9 cellular contexts compared by ENCODE assay signal in genomic region chr6:21263531-21264287, GRCh38.
A peak's percentile ranks its signal among the peaks of the same experiment; 100 is the strongest.
DNase-seq lines count a peak whose midpoint lies in the region; ATAC-seq and TF ChIP-seq lines count a peak whose summit lies in the region.
"Had no signal": no experiment of that assay in that cellular context is flagged by ENCODE, and none has a peak within 500 bp of the region (broad histone marks: within the 10 kb centered on the region; RNA-seq: fewer than 3 reads in every experiment).

No MANE protein-coding gene starts in this region.

- peaks cover 21% of the 10 kb centered on the region for H3K27me3 Mint-ChIP-seq in activated T-cell treated with anti-CD3 and anti-CD28 coated beads, Interleukin-2, amount 50 U/mL, for 72 hours (ENCODE audit: low read depth)
- H3K27me3 Mint-ChIP-seq in activated T-helper 17 cell treated with anti-CD3 and anti-CD28 coated beads, Interleukin-2, amount 50 U/mL, for 72 hours: peaks cover 21% of the 10 kb centered on the region

- H3K27ac Mint-ChIP-seq in activated T-cell treated with anti-CD3 and anti-CD28 coated beads, Interleukin-2, amount 50 U/mL, for 72 hours: no peak overlapping the region
- peak overlapping the region; percentile 88 for H3K27ac Mint-ChIP-seq in activated T-helper 17 cell treated with anti-CD3 and anti-CD28 coated beads, Interleukin-2, amount 50 U/mL, for 72 hours

- TF ChIP-seq EP300 in SK-N-SH (IDR thresholded peaks at IDR 0.05; ENCODE audit: borderline replicate concordance in 1 of 2, low read depth in 1 of 2, low read length in 1 of 2): no peak

- H3K4me1 ChIP-seq in SK-N-SH (ENCODE audit: control insufficient read depth in 1 of 2, insufficient read depth in 2 of 2, low read depth in 1 of 2, low read length in 1 of 2): peaks cover 0 to 7% of the 10 kb centered on the region in 2 experiments; a peak in 1 of 4 replicates
- no peaks in the 10 kb centered on the region for H3K4me1 ChIP-seq in gastrocnemius medialis

- H3K27me3 ChIP-seq in SK-N-SH (ENCODE audit: insufficient read depth) (no peaks in the 10 kb centered on the region), gastrocnemius medialis (no peaks in the 10 kb centered on the region)

- no peak overlapping the region for H3K9ac ChIP-seq in SK-N-SH

- peaks cover 32% of the 10 kb centered on the region for H3K4me1 Mint-ChIP-seq in activated T-cell treated with anti-CD3 and anti-CD28 coated beads, Interleukin-2, amount 50 U/mL, for 72 hours (ENCODE audit: low read depth)
- peaks cover 10% of the 10 kb centered on the region for H3K4me1 Mint-ChIP-seq in activated T-helper 17 cell treated with anti-CD3 and anti-CD28 coated beads, Interleukin-2, amount 50 U/mL, for 72 hours

- WGBS in SK-N-SH (ENCODE audit: low lambda C conversion rate): 80% methylated on average over 14 of the region's 18 CpGs

- peak overlapping the region; percentile 17 to 75 for H3K4me3 Mint-ChIP-seq in activated T-cell treated with anti-CD3 and anti-CD28 coated beads, Interleukin-2, amount 50 U/mL, for 72 hours
- H3K4me3 Mint-ChIP-seq in activated T-helper 17 cell treated with anti-CD3 and anti-CD28 coated beads, Interleukin-2, amount 50 U/mL, for 72 hours: peak overlapping the region; percentile 56

- H2AFZ ChIP-seq in SK-N-SH (ENCODE audit: low read depth): no peak overlapping the region

- TF ChIP-seq POLR2A in gastrocnemius medialis (IDR thresholded peaks at IDR 0.05): no peak

- intact Hi-C loops in gastrocnemius medialis (cut with DNase I; ENCODE audit: low total_unique reads): no loop called here

- peak in 1 of 2 donors; percentile 23 for ATAC-seq in activated T-cell treated with anti-CD3 and anti-CD28 coated beads, Interleukin-2, amount 50 U/mL, for 72 hours (replicated peaks in 1 of 2)
- peak; percentile 19 for ATAC-seq in activated T-helper 17 cell treated with anti-CD3 and anti-CD28 coated beads, Interleukin-2, amount 50 U/mL, for 72 hours (replicated peaks)
- no peak for ATAC-seq in HG03139 (IDR thresholded peaks at IDR 0.05; ENCODE audit: unreplicated experiment)
- no peak for ATAC-seq in gastrocnemius medialis

- H3K36me3 ChIP-seq in SK-N-SH (replicated peaks in 1 of 2; ENCODE audit: control insufficient read depth in 1 of 2, insufficient read depth in 2 of 2, low read length in 1 of 2): no peaks in the 10 kb centered on the region
- no peaks in the 10 kb centered on the region for H3K36me3 ChIP-seq in gastrocnemius medialis

- no peaks in the 10 kb centered on the region for H3K9me3 ChIP-seq in SK-N-SH
- no peaks in the 10 kb centered on the region for H3K9me3 ChIP-seq in gastrocnemius medialis

- in situ Hi-C loops in gastrocnemius medialis (cut with MboI; ENCODE audit: low sequenced_read_pairs in 4 of 4): no loop called here

- no peaks in the 10 kb centered on the region for H4K20me1 ChIP-seq in SK-N-SH (ENCODE audit: insufficient read depth)

- TF ChIP-seq CTCF in SK-N-SH (IDR thresholded peaks at IDR 0.05) (no peak), gastrocnemius medialis (IDR thresholded peaks at IDR 0.05 in 4 of 5, conservative IDR thresholded peaks at IDR 0.05 in 1 of 5) (no peak)

- no peak overlapping the region for H3K4me2 ChIP-seq in SK-N-SH

- H3F3A ChIP-seq in SK-N-SH (replicated peaks; ENCODE audit: insufficient read depth): no peaks in the 10 kb centered on the region

- peak; percentile 7 to 36 for DNase-seq in activated T-cell treated with anti-CD3 and anti-CD28 coated beads, Interleukin-2, amount 50 U/mL, for 72 hours
- no peak for DNase-seq in activated T-cell treated with anti-CD3 and anti-CD28 coated beads for 4 hours
- peak; percentile 12 for DNase-seq in HuH-7 (ENCODE audit: low spot score)
- DNase-seq in stromal cell of bone marrow (ENCODE audit: low read depth): peak; percentile 73
- DNase-seq in SK-N-SH: no peak
- DNase-seq in gastrocnemius medialis: no peak
- DNase-seq: activated CD8-positive, alpha-beta memory T cell treated with anti-CD3 and anti-CD28 coated beads, Interleukin-2, amount 50 U/mL, for 4 hours had no signal

- H3K27ac ChIP-seq in SK-N-SH (ENCODE audit: low read depth in 2 of 2, low read length in 1 of 2) (no peak overlapping the region), gastrocnemius medialis (no peak overlapping the region)

- peaks cover 3 to 5% of the 10 kb centered on the region in 2 donors for H3K9me3 Mint-ChIP-seq in activated T-cell treated with anti-CD3 and anti-CD28 coated beads, Interleukin-2, amount 50 U/mL, for 72 hours
- peaks cover 3% of the 10 kb centered on the region for H3K9me3 Mint-ChIP-seq in activated T-helper 17 cell treated with anti-CD3 and anti-CD28 coated beads, Interleukin-2, amount 50 U/mL, for 72 hours

- peaks cover 0 to 3% of the 10 kb centered on the region in 2 donors for H3K36me3 Mint-ChIP-seq in activated T-cell treated with anti-CD3 and anti-CD28 coated beads, Interleukin-2, amount 50 U/mL, for 72 hours (ENCODE audit: insufficient read depth in 2 of 2)
- H3K36me3 Mint-ChIP-seq in activated T-helper 17 cell treated with anti-CD3 and anti-CD28 coated beads, Interleukin-2, amount 50 U/mL, for 72 hours (ENCODE audit: low read depth): no peaks in the 10 kb centered on the region

- H3K79me2 ChIP-seq in SK-N-SH (ENCODE audit: insufficient read depth): no peaks in the 10 kb centered on the region

- H3K9me2 ChIP-seq in SK-N-SH: no peaks in the 10 kb centered on the region

- POLR2A ChIA-PET in SK-N-SH (lab: Yijun Ruan, JAX): no interaction called here

- CTCF ChIA-PET in SK-N-SH (lab: Yijun Ruan, JAX): interaction anchor here (1.2 to 1.3 kb wide), 2 partner anchors 66 to 78 kb away, joined by 3 read pairs; no protein-coding TSS in a partner anchor

- H3K4me3 ChIP-seq in SK-N-SH (ENCODE audit: low read depth in 2 of 2, low read length in 1 of 2): no peak overlapping the region
- no peak overlapping the region for H3K4me3 ChIP-seq in gastrocnemius medialis

- TF ChIP-seq RAD21 in SK-N-SH (IDR thresholded peaks at IDR 0.05; ENCODE audit: low read length): no peak

TF ChIP-seq in SK-N-SH, 30 proteins besides CTCF, POLR2A, EP300 and RAD21:
- TF ChIP-seq NFIC (IDR thresholded peaks at IDR 0.05; ENCODE audit: borderline replicate concordance) (no peak), NRF1 (IDR thresholded peaks at IDR 0.05; ENCODE audit: low read depth, low read length) (no peak), SIN3A (IDR thresholded peaks at IDR 0.05; ENCODE audit: borderline replicate concordance, low read depth, low read length) (no peak), FOSL2 (IDR thresholded peaks at IDR 0.05; ENCODE audit: borderline replicate concordance, low read depth) (no peak), POLR2AphosphoS5 (IDR thresholded peaks at IDR 0.05; ENCODE audit: low read depth, low read length) (no peak), SMC3 (IDR thresholded peaks at IDR 0.05; ENCODE audit: low read depth, low read length) (no peak), MEF2A (IDR thresholded peaks at IDR 0.05; ENCODE audit: borderline replicate concordance, low read depth) (no peak), RCOR1 (IDR thresholded peaks at IDR 0.05; ENCODE audit: low read length) (no peak), GABPA (IDR thresholded peaks at IDR 0.05; ENCODE audit: low read depth) (no peak), PBX3 (IDR thresholded peaks at IDR 0.05) (no peak), JUND (IDR thresholded peaks at IDR 0.05) (no peak), EZH2phosphoT487 (IDR thresholded peaks at IDR 0.05; ENCODE audit: borderline replicate concordance, low read depth) (no peak), MAX (IDR thresholded peaks at IDR 0.05; ENCODE audit: low read depth) (no peak), RFX5 (IDR thresholded peaks at IDR 0.05; ENCODE audit: low read length) (no peak)
- TF ChIP-seq, protein P1, sequence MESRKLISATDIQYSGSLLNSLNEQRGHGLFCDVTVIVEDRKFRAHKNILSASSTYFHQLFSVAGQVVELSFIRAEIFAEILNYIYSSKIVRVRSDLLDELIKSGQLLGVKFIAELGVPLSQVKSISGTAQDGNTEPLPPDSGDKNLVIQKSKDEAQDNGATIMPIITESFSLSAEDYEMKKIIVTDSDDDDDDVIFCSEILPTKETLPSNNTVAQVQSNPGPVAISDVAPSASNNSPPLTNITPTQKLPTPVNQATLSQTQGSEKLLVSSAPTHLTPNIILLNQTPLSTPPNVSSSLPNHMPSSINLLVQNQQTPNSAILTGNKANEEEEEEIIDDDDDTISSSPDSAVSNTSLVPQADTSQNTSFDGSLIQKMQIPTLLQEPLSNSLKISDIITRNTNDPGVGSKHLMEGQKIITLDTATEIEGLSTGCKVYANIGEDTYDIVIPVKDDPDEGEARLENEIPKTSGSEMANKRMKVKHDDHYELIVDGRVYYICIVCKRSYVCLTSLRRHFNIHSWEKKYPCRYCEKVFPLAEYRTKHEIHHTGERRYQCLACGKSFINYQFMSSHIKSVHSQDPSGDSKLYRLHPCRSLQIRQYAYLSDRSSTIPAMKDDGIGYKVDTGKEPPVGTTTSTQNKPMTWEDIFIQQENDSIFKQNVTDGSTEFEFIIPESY (IDR thresholded peaks at IDR 0.05; ENCODE audit: borderline replicate concordance, low read depth): no peak

Comparison
In these comparisons a context has a peak if more than half of its experiments do, and no peak if none do; other contexts are left out.
1. DNase-seq: peak in activated T-cell treated with anti-CD3 and anti-CD28 coated beads, Interleukin-2, amount 50 U/mL, for 72 hours (2 of 2), HuH-7 (single experiment) and stromal cell of bone marrow (single experiment); none in activated T-cell treated with anti-CD3 and anti-CD28 coated beads for 4 hours (single experiment), SK-N-SH (single experiment) and gastrocnemius medialis (0 of 2).